In the genomic region with DNA sequence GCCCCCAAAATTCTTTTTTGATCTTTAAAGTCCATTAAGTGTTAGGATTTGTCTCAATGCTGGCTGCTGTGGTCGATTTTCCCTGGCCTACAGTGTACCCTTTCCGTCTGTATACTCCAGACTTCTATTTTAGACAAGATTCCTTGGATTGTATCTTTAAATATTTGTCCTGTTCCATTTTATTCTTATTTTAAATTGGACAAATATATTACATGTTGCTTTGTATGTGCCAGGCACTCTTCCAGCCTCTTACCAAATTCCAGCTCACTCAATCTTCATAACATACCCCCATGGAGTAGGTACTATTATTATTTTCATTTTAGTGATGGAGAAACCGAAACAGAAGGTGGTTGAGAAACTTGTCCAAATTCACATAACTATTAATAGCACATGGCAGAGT, we compare ENCODE assay signal across 11 cellular contexts. TPM values are rescaled to one million over a fixed set of nuclear protein-coding genes. Genes with fewer than 3 reads are reported as not detected.
"Had no signal": no experiment of that assay in that cellular context is flagged by ENCODE, and none has a peak within 500 bp of the region (broad histone marks: within the 10 kb centered on the region; RNA-seq: fewer than 3 reads in every experiment).

No MANE protein-coding gene starts in this region.

- H3K27ac Mint-ChIP-seq: GM23338, H9, HFFc6 had no signal

- H3K36me3 ChIP-seq: HAP-1 had no signal

- H3K9me3 Mint-ChIP-seq: HFFc6 had no signal

- ATAC-seq: GM23338, HCT116 had no signal

- H3K4me1 Mint-ChIP-seq: GM23338 had no signal

- DNase-seq: GM23248, GOT3, H7, H9, HCEC 1CT, HFFc6 had no signal

- H3K27ac ChIP-seq: GM23248 had no signal

- H3K4me3 ChIP-seq: GM23248, GM23338, HAP-1 had no signal

- H3K4me3 Mint-ChIP-seq: GM23338, H9, HFFc6 had no signal

- H3K9me3 ChIP-seq: HAP-1 had no signal

RNA-seq across cellular contexts. Expression of a gene that starts 58.1 kb away (rescaled TPM):
- total RNA-seq: GM23248, GM23338, H1, H4, H9, HFFc6 had no signal
- polyA plus RNA-seq: GM23248, GM23338, H1 had no signal
